9 cellular contexts compared by ENCODE assay signal in the genomic region with DNA sequence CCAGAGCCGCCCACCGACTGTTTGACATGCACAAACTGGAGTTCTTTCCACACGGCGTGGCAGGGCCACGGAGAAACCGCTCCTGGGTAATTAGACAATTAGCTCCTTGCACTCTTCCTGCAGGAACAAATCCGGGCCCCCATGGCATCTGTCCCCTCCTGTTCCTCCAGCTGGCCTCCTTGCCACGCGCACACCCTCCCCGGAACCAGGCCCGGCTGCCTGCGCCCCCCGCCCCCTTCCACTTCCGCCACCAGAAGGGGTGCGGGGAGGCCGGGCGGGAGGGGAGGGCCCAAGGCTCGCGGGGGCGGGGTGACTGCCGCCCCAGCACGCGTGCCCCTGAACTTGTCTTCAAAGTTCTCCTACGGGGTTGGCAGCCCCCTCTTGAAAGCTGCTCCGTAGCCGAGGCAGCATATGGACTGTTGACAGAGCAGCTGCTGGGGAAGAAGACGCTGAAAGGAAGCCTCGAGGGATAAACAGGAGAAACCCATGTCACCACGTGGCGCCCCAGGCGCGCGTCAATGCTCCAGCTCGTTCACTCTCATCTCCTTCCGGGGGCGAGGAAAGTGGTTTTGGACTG.
A peak's percentile ranks its signal among the peaks of the same experiment; 100 is the strongest.
DNase-seq lines count a peak whose midpoint lies in the region; ATAC-seq, FAIRE-seq and TF ChIP-seq lines count a peak whose summit lies in the region.
"Had no signal": no experiment of that assay in that cellular context is flagged by ENCODE, and none has a peak within 500 bp of the region (broad histone marks: within the 10 kb centered on the region; RNA-seq: fewer than 3 reads in every experiment).

No MANE protein-coding gene starts in this region.

- intact Hi-C loops in CD14-positive monocyte (cut with micrococcal nuclease) (no loop called here), IMR-90 (cut with micrococcal nuclease) (no loop called here)
- intact Hi-C loops in naive thymus-derived CD4-positive, alpha-beta T cell (cut with micrococcal nuclease), result loop anchor here in 1 of 2 donors (1.0 kb wide), 1 partner anchor 74 kb away; the partner anchor contains the start of gene SEC61B

- no peaks in the 10 kb centered on the region for H3K79me2 ChIP-seq in astrocyte (ENCODE audit: insufficient read depth, low read length)

- H3K4ac ChIP-seq in IMR-90 (ENCODE audit: low read depth, low read length), result peak overlapping the region; percentile 35; the same call in 1 of the 2 replicates

- H4K5ac ChIP-seq in IMR-90 (ENCODE audit: low read depth, low read length), result peak overlapping the region; percentile 30

- no peak overlapping the region; the same call in 1 of the 2 replicates for H4K91ac ChIP-seq in IMR-90 (ENCODE audit: insufficient read depth, low read depth, low read length)

- no peak overlapping the region for H3K23ac ChIP-seq in IMR-90 (ENCODE audit: low read depth, low read length)

- no peak overlapping the region for H2BK20ac ChIP-seq in IMR-90 (ENCODE audit: low read depth, low read length)

- H3K4me1 Mint-ChIP-seq in CD14-positive monocyte (peaks cover 9% of the 10 kb centered on the region), astrocyte (ENCODE audit: low read depth, unreplicated experiment) (peaks cover 3% of the 10 kb centered on the region)
- H3K4me1 Mint-ChIP-seq in naive thymus-derived CD4-positive, alpha-beta T cell, result peaks cover 0 to 9% (median 4%) of the 10 kb centered on the region in 7 donors

- H3K4me3 Mint-ChIP-seq in CD14-positive monocyte, result peak overlapping the region; percentile 67 to 81
- H3K4me3 Mint-ChIP-seq in astrocyte (ENCODE audit: unreplicated experiment), result no peak overlapping the region
- H3K4me3 Mint-ChIP-seq in naive thymus-derived CD4-positive, alpha-beta T cell, result peak overlapping the region; percentile 14 to 59 (median 47)

- TF ChIP-seq POLR2A in IMR-90 (IDR thresholded peaks at IDR 0.05; ENCODE audit: low read depth, low read length), result no peak
- no peak for TF ChIP-seq POLR2A in H54 (IDR thresholded peaks at IDR 0.05; ENCODE audit: low read depth, low read length)

- in situ Hi-C loops in IMR-90 (cut with MboI; ENCODE audit: low sequenced_read_pairs), result no loop called here

- H3K27ac ChIP-seq in IMR-90 (ENCODE audit: insufficient read depth, low read length), result no peak overlapping the region
- no peak overlapping the region for H3K27ac ChIP-seq in astrocyte (ENCODE audit: low read depth, low read length)
- no peak overlapping the region for H3K27ac ChIP-seq in naive thymus-derived CD4-positive, alpha-beta T cell (ENCODE audit: low read depth, low read length)

- H3K18ac ChIP-seq in IMR-90 (ENCODE audit: low read depth, low read length), result peak overlapping the region; percentile 33; the same call in 1 of the 2 replicates

- peak overlapping the region; percentile 82 for H2AFZ ChIP-seq in IMR-90 (replicated peaks; ENCODE audit: low read length, poor library complexity)
- H2AFZ ChIP-seq in astrocyte (ENCODE audit: low read depth, low read length), result peak overlapping the region; percentile 31

- no peaks in the 10 kb centered on the region for H3K79me1 ChIP-seq in IMR-90 (ENCODE audit: low read depth in 1 of 2, low read length in 2 of 2)

- H4K20me1 ChIP-seq in IMR-90 (ENCODE audit: insufficient read depth, low read length) (no peaks in the 10 kb centered on the region), astrocyte (ENCODE audit: insufficient read depth, low read length) (no peaks in the 10 kb centered on the region)

- no peak overlapping the region for H2AK5ac ChIP-seq in IMR-90 (ENCODE audit: low read depth, low read length)

- H2AK9ac ChIP-seq in IMR-90 (replicated peaks; ENCODE audit: low read depth, low read length, poor library complexity), result peak overlapping the region; percentile 74

- H3K9ac ChIP-seq in IMR-90 (ENCODE audit: low read depth, low read length) (no peak overlapping the region), astrocyte (ENCODE audit: low read length) (no peak overlapping the region)

- POLR2A ChIA-PET in IMR-90 (lab: Charles Lee; ENCODE audit: unreplicated experiment), result no interaction called here
- POLR2A ChIA-PET in naive thymus-derived CD4-positive, alpha-beta T cell (lab: Charles Lee), result no interaction called here

- H3K27me3 Mint-ChIP-seq in CD14-positive monocyte (ENCODE audit: low read depth in 3 of 3) (peaks cover 2 to 9% (median 2%) of the 10 kb centered on the region in 3 donors), astrocyte (ENCODE audit: low read depth, unreplicated experiment) (peaks cover 11% of the 10 kb centered on the region)
- H3K27me3 Mint-ChIP-seq in naive thymus-derived CD4-positive, alpha-beta T cell, result peaks cover 0 to 24% (median 9%) of the 10 kb centered on the region in 5 donors

- no peak for DNase-seq in CD14-positive monocyte (ENCODE audit: low spot score)
- no peak for DNase-seq in IMR-90
- DNase-seq in astrocyte (ENCODE audit: low read depth), result no peak
- DNase-seq in naive thymus-derived CD4-positive, alpha-beta T cell, result peak in 7 of 9 donors; percentile 19 to 53 (median 51)
- no peak for DNase-seq in occipital lobe (lab: John Stamatoyannopoulos, UW)
- DNase-seq in H54 (ENCODE audit: insufficient read length, low spot score), result no peak
- DNase-seq in NCI-H510A treated with DMSO at 0.1 percent for 48 hours (lab: John Stamatoyannopoulos, UW), result no peak

- H3K9me1 ChIP-seq in IMR-90 (ENCODE audit: insufficient read depth, low read length), result peaks cover 6% of the 10 kb centered on the region

- H3K4me1 ChIP-seq in IMR-90 (ENCODE audit: control insufficient read depth, insufficient read depth, low read length), result peaks cover 4% of the 10 kb centered on the region
- H3K4me1 ChIP-seq in astrocyte (ENCODE audit: insufficient read depth, low read length), result no peaks in the 10 kb centered on the region
- H3K4me1 ChIP-seq in naive thymus-derived CD4-positive, alpha-beta T cell (ENCODE audit: control insufficient read depth in 2 of 2, insufficient read depth in 2 of 2, low read length in 2 of 2), result peaks cover 0 to 4% of the 10 kb centered on the region in 2 donors

- TF ChIP-seq CTCF in CD14-positive monocyte (IDR thresholded peaks at IDR 0.05) (no peak), IMR-90 (conservative IDR thresholded peaks at IDR 0.05; ENCODE audit: low read depth, low read length) (no peak), astrocyte (IDR thresholded peaks at IDR 0.05; ENCODE audit: insufficient read depth, low read depth, low read length) (no peak)

- H2BK5ac ChIP-seq in IMR-90 (ENCODE audit: low read depth, low read length, poor library complexity, severe bottlenecking), result no peak overlapping the region

- WGBS in IMR-90 (ENCODE audit: extremely low coverage in 2 of 2, insufficient read length in 1 of 2), 2 experiments, result no CpG with 5 or more reads among the region's 36 CpGs

- H4K8ac ChIP-seq in IMR-90 (ENCODE audit: low read depth in 2 of 2, low read length in 2 of 2), result peak overlapping the region; percentile 16 to 63; a peak in 2 of 4 replicates

- H3K36me3 ChIP-seq in IMR-90 (ENCODE audit: control insufficient read depth, insufficient read depth, low read length), result no peaks in the 10 kb centered on the region
- H3K36me3 ChIP-seq in astrocyte (ENCODE audit: insufficient read depth, low read length), result no peaks in the 10 kb centered on the region
- H3K36me3 ChIP-seq in naive thymus-derived CD4-positive, alpha-beta T cell (ENCODE audit: control insufficient read depth in 2 of 3, insufficient read depth in 3 of 3, low read length in 3 of 3), result no peaks in the 10 kb centered on the region

- no peak for TF ChIP-seq RAD21 in IMR-90 (IDR thresholded peaks at IDR 0.05; ENCODE audit: low read length)

- dilution Hi-C loops in IMR-90 (cut with HindIII; ENCODE audit: low sequenced_read_pairs, unreplicated experiment), result no loop called here

- FAIRE-seq in astrocyte (lab: Jason Lieb, UNC) (no peak), H54 (lab: Jason Lieb, UNC) (no peak)
- FAIRE-seq: GM18507 had no signal

- peak overlapping the region in 2 of 7 donors; percentile 8 to 53 for H3K27ac Mint-ChIP-seq in CD14-positive monocyte
- H3K27ac Mint-ChIP-seq in astrocyte (ENCODE audit: unreplicated experiment), result no peak overlapping the region
- peak overlapping the region in 5 of 9 donors; percentile 66 to 75 (median 73) for H3K27ac Mint-ChIP-seq in naive thymus-derived CD4-positive, alpha-beta T cell

- CTCF ChIA-PET in IMR-90 (lab: Yijun Ruan, JAX), result no interaction called here
- CTCF ChIA-PET in naive thymus-derived CD4-positive, alpha-beta T cell (lab: Charles Lee), result no interaction called here

- 0 out of 2 replicates have a peak overlapping the region, but pooled peaks have one; percentile 32 for H3K14ac ChIP-seq in IMR-90 (replicated peaks; ENCODE audit: low read depth, low read length)

- no peaks in the 10 kb centered on the region for H3K9me3 ChIP-seq in IMR-90 (ENCODE audit: control insufficient read depth, insufficient read depth, low read length)
- no peaks in the 10 kb centered on the region for H3K9me3 ChIP-seq in astrocyte (ENCODE audit: insufficient read depth, low read depth, low read length)
- no peaks in the 10 kb centered on the region for H3K9me3 ChIP-seq in naive thymus-derived CD4-positive, alpha-beta T cell (ENCODE audit: control insufficient read depth in 2 of 3, low read length in 3 of 3)

- H3K36me3 Mint-ChIP-seq in CD14-positive monocyte, result no peaks in the 10 kb centered on the region
- H3K36me3 Mint-ChIP-seq in astrocyte (ENCODE audit: low read depth, unreplicated experiment), result no peaks in the 10 kb centered on the region
- no peaks in the 10 kb centered on the region for H3K36me3 Mint-ChIP-seq in naive thymus-derived CD4-positive, alpha-beta T cell

- no peak overlapping the region for H3K56ac ChIP-seq in IMR-90 (ENCODE audit: extremely low read depth, insufficient read depth, low read length)

- H3K9me3 Mint-ChIP-seq in CD14-positive monocyte (peaks cover 0 to 2% (median 0%) of the 10 kb centered on the region in 7 donors), astrocyte (ENCODE audit: unreplicated experiment) (no peaks in the 10 kb centered on the region)
- H3K9me3 Mint-ChIP-seq in naive thymus-derived CD4-positive, alpha-beta T cell, result peaks cover 0 to 2% (median 0%) of the 10 kb centered on the region in 11 donors

- H3K4me3 ChIP-seq in IMR-90 (ENCODE audit: insufficient read depth, low read depth, low read length), result no peak overlapping the region
- no peak overlapping the region for H3K4me3 ChIP-seq in astrocyte (ENCODE audit: insufficient read depth, low read depth, low read length)
- H3K4me3 ChIP-seq in naive thymus-derived CD4-positive, alpha-beta T cell (ENCODE audit: low read length), result peak overlapping the region; percentile 8

- H3K27me3 ChIP-seq in IMR-90 (ENCODE audit: control insufficient read depth, insufficient read depth, low read length) (peaks cover 7% of the 10 kb centered on the region), astrocyte (ENCODE audit: insufficient read depth, low read length) (peaks cover 4% of the 10 kb centered on the region)
- no peaks in the 10 kb centered on the region for H3K27me3 ChIP-seq in naive thymus-derived CD4-positive, alpha-beta T cell (ENCODE audit: control insufficient read depth in 2 of 2, insufficient read depth in 2 of 2, low read length in 2 of 2)

- ATAC-seq in IMR-90 (ENCODE audit: low read depth) (no peak; the same call in 1 of the 2 replicates), HG02610 (IDR thresholded peaks at IDR 0.05; ENCODE audit: unreplicated experiment) (no peak)
- ATAC-seq in naive thymus-derived CD4-positive, alpha-beta T cell, result peak; percentile 76

- BruUV-seq in IMR-90 (replicated peaks; lab: Mats Ljungman, UMichigan), result no TSS peak

- H2BK15ac ChIP-seq in IMR-90 (ENCODE audit: low read depth, low read length), result no peak overlapping the region

- H2BK120ac ChIP-seq in IMR-90 (ENCODE audit: low read depth, low read length), result peak overlapping the region; percentile 46; the same call in 1 of the 2 replicates

- no peak overlapping the region for H3K4me2 ChIP-seq in IMR-90 (ENCODE audit: low read depth, low read length)
- H3K4me2 ChIP-seq in astrocyte (ENCODE audit: low read length), result peak overlapping the region; percentile 18

Comparison
In these comparisons a context has a peak if more than half of its experiments do, and no peak if none do; other contexts are left out.
1. DNase-seq: peak in naive thymus-derived CD4-positive, alpha-beta T cell (7 of 9); none in CD14-positive monocyte (single experiment), IMR-90 (single experiment), astrocyte (single experiment), occipital lobe (single experiment), H54 (single experiment) and NCI-H510A treated with DMSO at 0.1 percent for 48 hours (single experiment).